8 cellular contexts compared by ENCODE assay signal in the genomic region with DNA sequence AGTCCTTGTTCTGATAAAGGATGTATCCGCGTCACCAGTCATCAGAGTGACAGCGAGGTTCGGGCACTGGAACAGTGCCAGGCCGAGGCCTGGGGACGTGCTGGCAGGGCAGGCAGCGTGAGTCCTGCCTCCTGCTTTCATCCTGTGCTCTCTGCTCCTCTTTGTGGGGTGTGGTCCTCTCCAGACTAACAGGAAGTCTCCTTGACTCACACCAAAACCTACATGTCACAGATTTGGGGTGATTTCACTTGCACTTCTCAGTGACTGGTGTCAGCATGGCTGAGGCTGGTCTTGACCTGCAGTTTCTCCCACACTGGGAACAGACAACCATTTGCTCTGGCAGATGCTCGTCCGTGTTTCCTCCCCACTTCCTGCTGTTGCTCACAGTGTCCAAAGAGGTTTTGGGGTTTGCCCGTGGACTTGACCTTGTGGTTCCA. TPM values are rescaled to one million over a fixed set of nuclear protein-coding genes. Genes with fewer than 3 reads are reported as not detected.
A peak's percentile ranks its signal among the peaks of the same experiment; 100 is the strongest.
DNase-seq lines count a peak whose midpoint lies in the region; ATAC-seq and TF ChIP-seq lines count a peak whose summit lies in the region.

No MANE protein-coding gene starts in this region.

- peak; percentile 88 for ATAC-seq in CD8-positive, alpha-beta T cell
- ATAC-seq in GM21515 (IDR thresholded peaks at IDR 0.05; ENCODE audit: unreplicated experiment) (peak; percentile 80), lung (ENCODE audit: insufficient read depth, low FRiP score) (peak; percentile 22), upper lobe of right lung (peak; percentile 88)

- no peaks in the 10 kb centered on the region for H3K36me3 ChIP-seq in CD8-positive, alpha-beta T cell (ENCODE audit: insufficient read depth, low read length)
- no peaks in the 10 kb centered on the region for H3K36me3 ChIP-seq in lung (ENCODE audit: control insufficient read depth in 2 of 2, insufficient read depth in 2 of 2, low read length in 2 of 2)
- H3K36me3 ChIP-seq in upper lobe of right lung = no peaks in the 10 kb centered on the region

- 19 to 40% methylated on average over 10 of the region's 10 CpGs for WGBS in lung, 2 donors

- intact Hi-C loops in CD8-positive, alpha-beta T cell (cut with DNase I, micrococcal nuclease) = loop anchor here in 1 of 2 experiments (1.0 kb wide), 2 partner anchors 9 to 17 kb away; a partner anchor contains a TSS
- intact Hi-C loops in upper lobe of right lung (cut with DNase I) = no loop called here

- peaks cover 35% of the 10 kb centered on the region for H3K4me1 Mint-ChIP-seq in CD8-positive, alpha-beta T cell (ENCODE audit: low read depth)
- H3K4me1 Mint-ChIP-seq in IgD-negative memory B cell = peaks cover 13 to 27% (median 25%) of the 10 kb centered on the region in 3 donors

- no peaks in the 10 kb centered on the region for H3K9me3 Mint-ChIP-seq in CD8-positive, alpha-beta T cell
- no peaks in the 10 kb centered on the region for H3K9me3 Mint-ChIP-seq in IgD-negative memory B cell

- CTCF ChIA-PET in CD8-positive, alpha-beta T cell (lab: Charles Lee) = interaction anchor here (1.6 kb wide), 1 partner anchor 17 kb away, joined by 3 read pairs; no protein-coding TSS in a partner anchor

- H3K4me3 Mint-ChIP-seq in CD8-positive, alpha-beta T cell = peak overlapping the region; percentile 65
- H3K4me3 Mint-ChIP-seq in IgD-negative memory B cell = peak overlapping the region in 2 of 4 donors; percentile 64 to 83

- DNase-seq in CD8-positive, alpha-beta T cell = peak; percentile 27 to 81 (median 73)
- DNase-seq in activated CD8-positive, alpha-beta memory T cell treated with anti-CD3 and anti-CD28 coated beads, Interleukin-2, amount 50 U/mL, for 4 hours = peak; percentile 72
- DNase-seq in lung (ENCODE audit: low spot score) = no peak
- DNase-seq in upper lobe of right lung = peak; percentile 73
- DNase-seq in foreskin melanocyte = no peak
- no peak for DNase-seq in NCI-H2081 treated with DMSO at 0.1 percent for 48 hours (lab: John Stamatoyannopoulos, UW)

- no peak for TF ChIP-seq CTCF in CD8-positive, alpha-beta T cell (IDR thresholded peaks at IDR 0.05)
- TF ChIP-seq CTCF in lung (IDR thresholded peaks at IDR 0.05; ENCODE audit: control extremely low read depth, extremely low read depth) (no peak), upper lobe of right lung (IDR thresholded peaks at IDR 0.05) (no peak)

- H3K4me3 ChIP-seq in CD8-positive, alpha-beta T cell (ENCODE audit: low read depth, low read length) = peak overlapping the region; percentile 43
- H3K4me3 ChIP-seq in lung = no peak overlapping the region
- no peak overlapping the region for H3K4me3 ChIP-seq in upper lobe of right lung

- H3K4me1 ChIP-seq in CD8-positive, alpha-beta T cell (ENCODE audit: insufficient read depth, low read length) = peaks cover 31% of the 10 kb centered on the region
- H3K4me1 ChIP-seq in lung (ENCODE audit: control insufficient read depth in 2 of 2, insufficient read depth in 2 of 2, low read length in 2 of 2) (peaks cover 0 to 1% of the 10 kb centered on the region in 2 donors), upper lobe of right lung (no peaks in the 10 kb centered on the region)

- no peaks in the 10 kb centered on the region for H3K27me3 ChIP-seq in CD8-positive, alpha-beta T cell (ENCODE audit: insufficient read depth, low read length)
- H3K27me3 ChIP-seq in lung (ENCODE audit: control insufficient read depth, insufficient read depth) (no peaks in the 10 kb centered on the region), upper lobe of right lung (no peaks in the 10 kb centered on the region)

- peak overlapping the region; percentile 91 for H3K27ac Mint-ChIP-seq in CD8-positive, alpha-beta T cell
- H3K27ac Mint-ChIP-seq in IgD-negative memory B cell = peak overlapping the region in 2 of 3 donors; percentile 48 to 92

- peak overlapping the region; percentile 52 for H3K27ac ChIP-seq in CD8-positive, alpha-beta T cell (ENCODE audit: low read depth, low read length)
- H3K27ac ChIP-seq in lung (ENCODE audit: low read depth in 1 of 2, low read length in 1 of 2) = peak overlapping the region in 1 of 2 donors; percentile 39
- peak overlapping the region; percentile 49 for H3K27ac ChIP-seq in upper lobe of right lung

- H3K27me3 Mint-ChIP-seq in CD8-positive, alpha-beta T cell (ENCODE audit: low read depth) = no peaks in the 10 kb centered on the region
- H3K27me3 Mint-ChIP-seq in IgD-negative memory B cell = no peaks in the 10 kb centered on the region

- H3K9me3 ChIP-seq in CD8-positive, alpha-beta T cell (ENCODE audit: low read length) = no peaks in the 10 kb centered on the region
- H3K9me3 ChIP-seq in lung (ENCODE audit: control insufficient read depth in 2 of 2, insufficient read depth in 1 of 2, low read length in 1 of 2) (peaks cover 0 to 5% of the 10 kb centered on the region in 2 donors), upper lobe of right lung (no peaks in the 10 kb centered on the region)

- POLR2A ChIA-PET in CD8-positive, alpha-beta T cell (lab: Charles Lee) = no interaction called here

- no peaks in the 10 kb centered on the region for H3K36me3 Mint-ChIP-seq in CD8-positive, alpha-beta T cell
- H3K36me3 Mint-ChIP-seq in IgD-negative memory B cell = no peaks in the 10 kb centered on the region

RNA-seq across cellular contexts. Expression of a gene that starts 8.8 kb away (rescaled TPM):
- 1 to 10 TPM; 3.7 to 4.1 TPM for total RNA-seq in CD8-positive, alpha-beta T cell
- polyA plus RNA-seq in IgD-negative memory B cell (0.08 TPM), lung (10 to 100 TPM in 1 of 2 donors, 1 to 10 TPM in 1; 1.3 to 27.9 TPM)
- total RNA-seq in lung (1 to 10 TPM; 4.6 to 6.7 TPM), upper lobe of right lung (4.9 TPM)

RNA-seq across cellular contexts. Expression of a gene that starts 50.7 kb away (rescaled TPM):
- total RNA-seq in CD8-positive, alpha-beta T cell = not detected
- polyA plus RNA-seq in IgD-negative memory B cell = not detected
- not detected for total RNA-seq in lung
- polyA plus RNA-seq in lung = under 1 TPM in 1 of 2 donors, not detected in 1; 0.07 TPM
- total RNA-seq in upper lobe of right lung = not detected

Comparison
In these comparisons a context has a peak if more than half of its experiments do, and no peak if none do; other contexts are left out.
1. ATAC-seq: peak in every context shown above with its lines; median percentile 88 in CD8-positive, alpha-beta T cell; 88 in upper lobe of right lung; 80 in GM21515; 22 in lung.
2. DNase-seq: peak in CD8-positive, alpha-beta T cell (7 of 7), activated CD8-positive, alpha-beta memory T cell treated with anti-CD3 and anti-CD28 coated beads, Interleukin-2, amount 50 U/mL, for 4 hours (single experiment) and upper lobe of right lung (single experiment); none in lung (single experiment), foreskin melanocyte (single experiment) and NCI-H2081 treated with DMSO at 0.1 percent for 48 hours (single experiment).